ENCODE assay signal across 13 cellular contexts in the genomic region with DNA sequence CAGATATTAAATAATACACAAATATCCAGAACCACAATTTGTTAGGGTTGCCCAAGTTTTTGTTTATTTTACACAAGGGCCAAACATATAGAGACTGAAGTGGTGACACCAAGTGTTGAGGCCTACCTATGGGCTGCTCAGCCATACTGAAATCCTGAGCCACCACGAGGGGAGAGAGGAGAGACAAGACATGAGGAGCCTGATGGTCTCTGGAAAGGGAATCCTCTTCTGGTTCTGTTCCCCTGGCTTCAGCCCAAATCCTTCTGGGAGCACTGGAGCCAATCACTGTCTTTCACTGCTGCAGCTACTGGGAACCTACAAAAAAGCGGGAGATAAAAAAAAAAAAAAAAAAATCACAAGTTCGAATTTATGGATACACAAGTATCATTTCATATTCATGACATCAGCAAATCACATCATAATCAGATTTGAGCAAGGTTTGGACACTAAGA. TPM values are rescaled to one million over a fixed set of nuclear protein-coding genes. Genes with fewer than 3 reads are reported as not detected.
DNase-seq lines count a peak whose midpoint lies in the region; ATAC-seq and TF ChIP-seq lines count a peak whose summit lies in the region.
"Had no signal": no experiment of that assay in that cellular context is flagged by ENCODE, and none has a peak within 500 bp of the region (broad histone marks: within the 10 kb centered on the region; RNA-seq: fewer than 3 reads in every experiment).

No MANE protein-coding gene starts in this region.

- TF ChIP-seq POLR2A in heart left ventricle (IDR thresholded peaks at IDR 0.05) = no peak

- DNase-seq in heart left ventricle (peak in 2 of 5 donors; percentile 37 to 40), left ventricle myocardium superior (no peak), WERI-Rb-1 (peak; percentile 36), medulla oblongata (ENCODE audit: extremely low spot score) (peak; percentile 69), type B pancreatic cell (ENCODE audit: extremely low spot score, unreplicated experiment) (no peak), SKM-1 (lab: John Stamatoyannopoulos, UW; ENCODE audit: unreplicated experiment) (no peak)
- no peak for DNase-seq in stimulated activated CD4-positive, alpha-beta T cell treated with anti-CD3 and anti-CD28 coated beads, Interleukin-15, amount 100 ng/mL, for 24 hours
- DNase-seq: activated CD4-positive, alpha-beta T cell treated with anti-CD3 and anti-CD28 coated beads for 1 hour; DND-41; upper lobe of left lung had no signal

- H3K9me3 ChIP-seq in heart left ventricle = no peaks in the 10 kb centered on the region
- no peaks in the 10 kb centered on the region for H3K9me3 ChIP-seq in WERI-Rb-1 (ENCODE audit: severe bottlenecking)
- H3K9me3 ChIP-seq: upper lobe of left lung had no signal

- H3K27ac Mint-ChIP-seq in type B pancreatic cell = peak overlapping the region; percentile 96

- peaks cover 0 to 45% (median 16%) of the 10 kb centered on the region in 12 donors for H3K4me1 ChIP-seq in heart left ventricle

- no peaks in the 10 kb centered on the region for H3K36me3 Mint-ChIP-seq in type B pancreatic cell

- H3K27ac ChIP-seq in heart left ventricle (peak overlapping the region in 9 of 12 donors; percentile 18 to 99 (median 99)), WERI-Rb-1 (peak overlapping the region; percentile 97)
- H3K27ac ChIP-seq: KMS-11 had no signal

- no peak for ATAC-seq in heart left ventricle
- ATAC-seq in left ventricle myocardium superior = no peak
- no peak for ATAC-seq in HG03108 (IDR thresholded peaks at IDR 0.05; ENCODE audit: unreplicated experiment)

- WGBS in heart left ventricle, 4 donors = 32 to 45% (median 40%) methylated on average over 3 of the region's 3 CpGs

- peaks cover 51% of the 10 kb centered on the region for H3K4me1 Mint-ChIP-seq in type B pancreatic cell (ENCODE audit: unreplicated experiment)

- intact Hi-C loops in heart left ventricle (cut with DNase I) = loop anchor here in 2 of 10 donors (10.0 kb wide), 2 partner anchors 791 to 801 kb away; partner anchors contain the start of genes BMI1 (in 1 of the 2) and COMMD3 (in 1 of the 2)
- intact Hi-C loops in left ventricle myocardium superior (cut with micrococcal nuclease) = no loop called here

- H3K27me3 ChIP-seq in heart left ventricle (peaks cover 0 to 13% (median 0%) of the 10 kb centered on the region in 9 donors), WERI-Rb-1 (ENCODE audit: insufficient read depth, low read depth, severe bottlenecking) (no peaks in the 10 kb centered on the region)

- no peaks in the 10 kb centered on the region for H3K36me3 ChIP-seq in heart left ventricle
- no peaks in the 10 kb centered on the region for H3K36me3 ChIP-seq in WERI-Rb-1
- H3K36me3 ChIP-seq: upper lobe of left lung had no signal

- H3K4me3 Mint-ChIP-seq in type B pancreatic cell = peak overlapping the region; percentile 97
- H3K4me3 Mint-ChIP-seq: dendritic cell treated with granulocyte-macrophage colony-stimulating factor and Interleukin-4, amounts not matched to agents 40 ng/mL and 50 ng/mL, for 4 days had no signal

- TF ChIP-seq CTCF in heart left ventricle (IDR thresholded peaks at IDR 0.05) (no peak), WERI-Rb-1 (IDR thresholded peaks at IDR 0.05; ENCODE audit: low read depth, low read length) (no peak), type B pancreatic cell (conservative IDR thresholded peaks at IDR 0.05) (no peak)

- H3K4me3 ChIP-seq in heart left ventricle = peak overlapping the region in 1 of 12 donors; percentile 77
- peak overlapping the region; percentile 89 for H3K4me3 ChIP-seq in WERI-Rb-1 (ENCODE audit: low read depth, low read length)

- H3K9me3 Mint-ChIP-seq in type B pancreatic cell = no peaks in the 10 kb centered on the region
- H3K9me3 Mint-ChIP-seq: dendritic cell treated with granulocyte-macrophage colony-stimulating factor and Interleukin-4, amounts not matched to agents 40 ng/mL and 50 ng/mL, for 4 days had no signal

- peaks cover 5% of the 10 kb centered on the region for H3K27me3 Mint-ChIP-seq in type B pancreatic cell

RNA-seq across cellular contexts. Expression of gene SKIDA1, which starts 1.9 kb away (rescaled TPM):
- total RNA-seq in heart left ventricle (1 to 10 TPM; 2.3 to 5.4 (median 3.6) TPM), left ventricle myocardium superior (3.6 TPM), type B pancreatic cell (ENCODE audit: low replicate concordance) (9.6 and 24.3 TPM in 2 replicates)
- under 1 TPM; 0.61 to 0.75 TPM for polyA plus RNA-seq in heart left ventricle

RNA-seq across cellular contexts. Expression of gene MLLT10, which starts 10.4 kb away (rescaled TPM):
- total RNA-seq in heart left ventricle (10 to 100 TPM; 17.1 to 30.7 (median 25.2) TPM), left ventricle myocardium superior (26.1 TPM), type B pancreatic cell (ENCODE audit: low replicate concordance) (45.8 and 46.8 TPM in 2 replicates)
- 10 to 100 TPM; 16.0 to 30.3 TPM for polyA plus RNA-seq in heart left ventricle

Comparison
In these comparisons a context has a peak if more than half of its experiments do, and no peak if none do; other contexts are left out.
1. DNase-seq: peak in WERI-Rb-1 (single experiment) and medulla oblongata (single experiment); none in left ventricle myocardium superior (single experiment), type B pancreatic cell (single experiment), SKM-1 (single experiment) and stimulated activated CD4-positive, alpha-beta T cell treated with anti-CD3 and anti-CD28 coated beads, Interleukin-15, amount 100 ng/mL, for 24 hours (single experiment).